1 cellular context compared by ENCODE assay signal in genomic region chr9:2771661-2772060, GRCh38.
TF ChIP-seq lines count a peak whose summit lies in the region.

No MANE protein-coding gene starts in this region.

TF ChIP-seq in IMR-90, 13 proteins besides CTCF, POLR2A, EP300 and RAD21:
- no peak for TF ChIP-seq CHD1 (IDR thresholded peaks at IDR 0.05; ENCODE audit: low read depth, low read length)
- peak; percentile 81 for TF ChIP-seq CEBPB (IDR thresholded peaks at IDR 0.05; ENCODE audit: low read depth, low read length)
- TF ChIP-seq, protein P1, sequence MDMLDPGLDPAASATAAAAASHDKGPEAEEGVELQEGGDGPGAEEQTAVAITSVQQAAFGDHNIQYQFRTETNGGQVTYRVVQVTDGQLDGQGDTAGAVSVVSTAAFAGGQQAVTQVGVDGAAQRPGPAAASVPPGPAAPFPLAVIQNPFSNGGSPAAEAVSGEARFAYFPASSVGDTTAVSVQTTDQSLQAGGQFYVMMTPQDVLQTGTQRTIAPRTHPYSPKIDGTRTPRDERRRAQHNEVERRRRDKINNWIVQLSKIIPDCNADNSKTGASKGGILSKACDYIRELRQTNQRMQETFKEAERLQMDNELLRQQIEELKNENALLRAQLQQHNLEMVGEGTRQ (IDR thresholded peaks at IDR 0.05; ENCODE audit: low read depth, low read length), result no peak
